Comparison of ENCODE assay signal across 24 cellular contexts in genomic region chr9:8817335-8817734, GRCh38.
"Had no signal": no experiment of that assay in that cellular context is flagged by ENCODE, and none has a peak within 500 bp of the region (broad histone marks: within the 10 kb centered on the region; RNA-seq: fewer than 3 reads in every experiment).

No MANE protein-coding gene starts in this region.

- H3K4me3 Mint-ChIP-seq: naive B cell; natural killer cell; stimulated activated naive B cell treated with anti-CD40 and anti-IgM and Interleukin-4, amounts not matched to agents 10 μg/mL and 1 μg/mL and 100 μg/mL, for 72 hours had no signal

- ATAC-seq: left cardiac atrium; left lung; lower lobe of right lung; natural killer cell; pancreas; right lobe of liver; stimulated activated naive B cell treated with anti-CD40 and anti-IgM and Interleukin-4, amounts not matched to agents 10 μg/mL and 1 μg/mL and 100 μg/mL, for 72 hours; stimulated activated naive CD8-positive, alpha-beta T cell treated with anti-CD3 and anti-CD28 coated beads, Interleukin-15, Interleukin-2, amounts not matched to agents 100 U/mL and 50 U/mL, for 24 hours had no signal

- H3K27ac Mint-ChIP-seq: naive B cell; natural killer cell; stimulated activated naive B cell treated with anti-CD40 and anti-IgM and Interleukin-4, amounts not matched to agents 10 μg/mL and 1 μg/mL and 100 μg/mL, for 72 hours had no signal

- H3K4me1 Mint-ChIP-seq: naive B cell; natural killer cell; stimulated activated naive B cell treated with anti-CD40 and anti-IgM and Interleukin-4, amounts not matched to agents 10 μg/mL and 1 μg/mL and 100 μg/mL, for 72 hours had no signal

- H3K9me3 Mint-ChIP-seq: naive B cell; stimulated activated naive B cell treated with anti-CD40 and anti-IgM and Interleukin-4, amounts not matched to agents 10 μg/mL and 1 μg/mL and 100 μg/mL, for 72 hours had no signal

- DNase-seq: head of caudate nucleus; hippocampal formation; kidney glomerular epithelial cell; left cardiac atrium; left lung; lower lobe of right lung; mammary epithelial cell; mesenchymal stem cell; naive B cell; natural killer cell; nucleus accumbens; pancreas; right lobe of liver; stimulated activated CD4-positive, alpha-beta T cell treated with anti-CD3 and anti-CD28 coated beads, Interleukin-12 subunit alpha, Interleukin-12 subunit beta, amount 100 ng/mL, for 4 hours; stimulated activated CD4-positive, alpha-beta T cell treated with anti-CD3 and anti-CD28 coated beads, Interleukin-15, amount 100 ng/mL, for 24 hours; stimulated activated CD4-positive, alpha-beta T cell treated with anti-CD3 and anti-CD28 coated beads, Interleukin-2, amount 100 ng/mL, for 24 hours; stimulated activated CD4-positive, alpha-beta T cell treated with anti-CD3 and anti-CD28 coated beads, Interleukin-4, amount 100 ng/mL, for 1 hour; stimulated activated naive B cell treated with anti-CD40 and anti-IgM and Interleukin-4, amounts not matched to agents 10 μg/mL and 1 μg/mL and 100 μg/mL, for 72 hours; stimulated activated naive CD8-positive, alpha-beta T cell treated with anti-CD3 and anti-CD28 coated beads, Interleukin-15, Interleukin-2, amounts not matched to agents 100 U/mL and 50 U/mL, for 24 hours; stomach; testis; thyroid gland; transverse colon; upper lobe of left lung had no signal

- H3K27me3 Mint-ChIP-seq: naive B cell; stimulated activated naive B cell treated with anti-CD40 and anti-IgM and Interleukin-4, amounts not matched to agents 10 μg/mL and 1 μg/mL and 100 μg/mL, for 72 hours had no signal

- H3K36me3 Mint-ChIP-seq: naive B cell; natural killer cell; stimulated activated naive B cell treated with anti-CD40 and anti-IgM and Interleukin-4, amounts not matched to agents 10 μg/mL and 1 μg/mL and 100 μg/mL, for 72 hours had no signal
